8 cellular contexts compared by ENCODE assay signal in the genomic region with DNA sequence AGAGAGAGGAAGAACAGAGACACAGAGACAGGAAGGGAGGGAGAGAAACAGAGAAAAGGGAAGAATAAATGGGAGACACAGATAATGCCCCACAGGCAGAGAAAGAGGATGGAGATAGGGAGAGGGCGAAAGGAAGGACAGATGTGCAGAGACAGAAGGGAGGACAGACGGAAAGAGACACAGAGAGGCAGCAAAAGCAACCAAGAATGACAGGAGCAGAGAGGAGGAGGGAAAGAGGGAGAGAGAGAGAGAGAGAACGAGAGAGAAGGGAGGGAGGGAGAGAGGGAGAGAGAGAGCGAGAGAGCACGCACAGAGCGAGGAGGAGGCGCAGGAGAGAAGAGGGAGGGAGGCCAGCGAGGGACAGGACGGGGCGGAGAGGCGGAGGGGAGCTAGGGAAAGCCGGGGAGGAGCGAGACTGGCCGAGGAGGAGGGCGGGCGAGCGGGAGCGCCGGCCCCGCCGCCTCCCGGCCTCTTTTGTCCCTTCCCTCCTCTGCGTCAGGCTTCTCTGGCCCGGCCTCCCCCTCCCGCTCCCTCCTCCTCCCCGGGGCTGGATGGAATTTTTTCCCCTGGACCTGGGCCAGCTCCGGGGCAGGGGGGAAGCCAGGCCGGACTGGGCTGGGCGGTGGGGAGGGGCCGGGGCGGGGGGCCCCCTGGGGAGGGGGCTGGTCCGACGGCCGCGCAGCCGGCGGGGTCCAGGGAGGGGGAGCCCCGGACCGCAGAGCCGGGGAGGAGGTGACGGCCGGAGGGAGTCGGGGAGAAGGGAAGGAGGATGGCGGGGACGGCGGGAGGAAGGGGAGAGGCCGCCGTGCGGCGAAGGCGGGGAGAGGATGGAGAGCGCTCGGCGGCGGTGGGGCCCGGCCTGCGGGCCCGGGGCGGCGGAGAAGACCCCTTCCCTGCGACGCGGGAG. TPM values are rescaled to one million over a fixed set of nuclear protein-coding genes. Genes with fewer than 3 reads are reported as not detected.
DNase-seq lines count a peak whose midpoint lies in the region; ATAC-seq lines count a peak whose summit lies in the region.

No MANE protein-coding gene starts in this region.

- under 1% methylated on average over 63 of the region's 63 CpGs for WGBS in urinary bladder

- H3K27ac Mint-ChIP-seq in activated CD4-positive, alpha-beta memory T cell treated with anti-CD3 and anti-CD28 coated beads, Interleukin-2, amount 10 ng/mL, durations not matched to agents 7 days and 5 days, result no peak overlapping the region

- ATAC-seq in GM21390 (IDR thresholded peaks at IDR 0.05; ENCODE audit: unreplicated experiment), result no peak

- DNase-seq in NCI-H2029 (lab: John Stamatoyannopoulos, UW), result peak; percentile 9
- DNase-seq in NCI-H2029 treated with DMSO at 0.1 percent for 48 hours (lab: John Stamatoyannopoulos, UW), result no peak
- peak; percentile 69 for DNase-seq in NCI-H1694 (lab: John Stamatoyannopoulos, UW)
- no peak for DNase-seq in activated CD4-positive, alpha-beta memory T cell treated with anti-CD3 and anti-CD28 coated beads, Interleukin-2, amount 10 ng/mL, durations not matched to agents 7 days and 5 days
- DNase-seq in fibroblast of peridontal ligament (ENCODE audit: extremely low read depth), result peak; percentile 95
- peak; percentile 93 for DNase-seq in myocyte (ENCODE audit: low read depth)

- POLR2A ChIA-PET in activated CD4-positive, alpha-beta memory T cell treated with anti-CD3 and anti-CD28 coated beads, Interleukin-2, amount 10 ng/mL, durations not matched to agents 7 days and 5 days (lab: Charles Lee), result interaction anchor here (0.6 kb wide), 1 partner anchor 19 kb away, joined by 3 read pairs; no protein-coding TSS in a partner anchor

- peaks cover 10% of the 10 kb centered on the region for H3K9me3 Mint-ChIP-seq in activated CD4-positive, alpha-beta memory T cell treated with anti-CD3 and anti-CD28 coated beads, Interleukin-2, amount 10 ng/mL, durations not matched to agents 7 days and 5 days

- peaks cover 16% of the 10 kb centered on the region for H3K27me3 Mint-ChIP-seq in activated CD4-positive, alpha-beta memory T cell treated with anti-CD3 and anti-CD28 coated beads, Interleukin-2, amount 10 ng/mL, durations not matched to agents 7 days and 5 days

- CTCF ChIA-PET in activated CD4-positive, alpha-beta memory T cell treated with anti-CD3 and anti-CD28 coated beads, Interleukin-2, amount 10 ng/mL, durations not matched to agents 7 days and 5 days (lab: Charles Lee), result interaction anchor here (0.9 kb wide), 1 partner anchor 32 kb away, joined by 3 read pairs; no protein-coding TSS in a partner anchor

- H3K4me1 Mint-ChIP-seq in activated CD4-positive, alpha-beta memory T cell treated with anti-CD3 and anti-CD28 coated beads, Interleukin-2, amount 10 ng/mL, durations not matched to agents 7 days and 5 days, result peaks cover 16% of the 10 kb centered on the region

- peak overlapping the region; percentile 78 for H3K4me3 Mint-ChIP-seq in activated CD4-positive, alpha-beta memory T cell treated with anti-CD3 and anti-CD28 coated beads, Interleukin-2, amount 10 ng/mL, durations not matched to agents 7 days and 5 days

- peaks cover 2% of the 10 kb centered on the region for H3K36me3 Mint-ChIP-seq in activated CD4-positive, alpha-beta memory T cell treated with anti-CD3 and anti-CD28 coated beads, Interleukin-2, amount 10 ng/mL, durations not matched to agents 7 days and 5 days (ENCODE audit: low read depth)

- peaks cover 2% of the 10 kb centered on the region for H3K4me1 ChIP-seq in urinary bladder (ENCODE audit: insufficient read depth)

- no peaks in the 10 kb centered on the region for H3K36me3 ChIP-seq in urinary bladder (ENCODE audit: insufficient read depth)

- H3K27ac ChIP-seq in urinary bladder (ENCODE audit: low read depth), result peak overlapping the region; percentile 94

- H3K4me3 ChIP-seq in urinary bladder (ENCODE audit: low read depth, low read length), result peak overlapping the region; percentile 92

RNA-seq across cellular contexts. Expression of a gene that starts 4.2 kb away (rescaled TPM):
- total RNA-seq in activated CD4-positive, alpha-beta memory T cell treated with anti-CD3 and anti-CD28 coated beads, Interleukin-2, amount 10 ng/mL, durations not matched to agents 7 days and 5 days, result 1 to 10 TPM; 5.2 to 6.6 TPM
- 5.2 and 8.0 TPM in 2 replicates for total RNA-seq in myocyte
- polyA plus RNA-seq in myocyte (2012), result 17.7 TPM
- 6.3 TPM for total RNA-seq in urinary bladder
- 19.3 TPM for polyA plus RNA-seq in urinary bladder

RNA-seq across cellular contexts. Expression of a gene that starts 34.9 kb away (rescaled TPM):
- not detected for total RNA-seq in activated CD4-positive, alpha-beta memory T cell treated with anti-CD3 and anti-CD28 coated beads, Interleukin-2, amount 10 ng/mL, durations not matched to agents 7 days and 5 days
- total RNA-seq in myocyte (0.57 and 0.70 TPM in 2 replicates), urinary bladder (0.32 TPM)
- polyA plus RNA-seq in myocyte (2012), result 1.9 TPM
- polyA plus RNA-seq in urinary bladder, result 1.2 TPM

RNA-seq across cellular contexts. Expression of a gene that starts 42.3 kb away (rescaled TPM):
- total RNA-seq in activated CD4-positive, alpha-beta memory T cell treated with anti-CD3 and anti-CD28 coated beads, Interleukin-2, amount 10 ng/mL, durations not matched to agents 7 days and 5 days, result not detected
- not detected in 2 replicates for total RNA-seq in myocyte
- polyA plus RNA-seq in myocyte (2012), result not detected
- 1.2 TPM for total RNA-seq in urinary bladder
- polyA plus RNA-seq in urinary bladder, result 4.4 TPM

RNA-seq across cellular contexts. Expression of a gene that starts 58.7 kb away (rescaled TPM):
- not detected for total RNA-seq in activated CD4-positive, alpha-beta memory T cell treated with anti-CD3 and anti-CD28 coated beads, Interleukin-2, amount 10 ng/mL, durations not matched to agents 7 days and 5 days
- total RNA-seq in myocyte, result not detected in 2 replicates
- polyA plus RNA-seq in myocyte (2012), result not detected
- 0.32 TPM for total RNA-seq in urinary bladder
- 0.47 TPM for polyA plus RNA-seq in urinary bladder

Comparison
In these comparisons a context has a peak if more than half of its experiments do, and no peak if none do; other contexts are left out.
1. DNase-seq: peak in NCI-H2029 (single experiment), NCI-H1694 (single experiment), fibroblast of peridontal ligament (single experiment) and myocyte (single experiment); none in NCI-H2029 treated with DMSO at 0.1 percent for 48 hours (single experiment) and activated CD4-positive, alpha-beta memory T cell treated with anti-CD3 and anti-CD28 coated beads, Interleukin-2, amount 10 ng/mL, durations not matched to agents 7 days and 5 days (single experiment).